24 cellular contexts compared by ENCODE assay signal in the genomic region with DNA sequence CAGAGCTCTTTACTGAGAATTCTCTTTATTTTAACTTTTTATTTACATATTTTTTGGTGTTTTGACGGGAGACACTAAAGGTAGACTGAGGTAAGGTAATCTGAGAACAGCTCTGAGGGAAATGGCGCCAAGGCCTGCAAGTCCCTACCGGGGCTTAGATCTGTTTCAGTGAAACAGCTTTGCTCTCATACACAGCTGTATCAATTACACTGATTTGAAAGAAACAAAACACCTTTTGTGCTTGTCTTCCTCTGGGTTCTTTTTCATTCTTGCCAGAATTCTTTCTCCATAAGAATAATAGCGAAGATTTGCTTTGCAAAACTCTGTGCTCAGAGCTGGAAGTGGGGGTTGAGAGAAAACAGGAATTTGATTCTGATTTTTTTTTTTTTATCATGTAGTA.
DNase-seq lines count a peak whose midpoint lies in the region; ATAC-seq and TF ChIP-seq lines count a peak whose summit lies in the region.
"Had no signal": no experiment of that assay in that cellular context is flagged by ENCODE, and none has a peak within 500 bp of the region (broad histone marks: within the 10 kb centered on the region; RNA-seq: fewer than 3 reads in every experiment).

No MANE protein-coding gene starts in this region.

- H3K27ac Mint-ChIP-seq in GM23338 (peak overlapping the region; percentile 89), WTC11 (peak overlapping the region; percentile 99)
- no peak overlapping the region for H3K27ac Mint-ChIP-seq in activated T-helper 17 cell treated with anti-CD3 and anti-CD28 coated beads, Interleukin-2, amount 50 U/mL, for 72 hours
- H3K27ac Mint-ChIP-seq in activated naive CD4-positive, alpha-beta T cell treated with anti-CD3 and anti-CD28 coated beads for 36 hours = no peak overlapping the region
- H3K27ac Mint-ChIP-seq: CD4-positive, alpha-beta T cell had no signal

- peak; percentile 80 for ATAC-seq in GM23338
- ATAC-seq in WTC11 = peak; percentile 69
- no peak for ATAC-seq in activated T-helper 17 cell treated with anti-CD3 and anti-CD28 coated beads, Interleukin-2, amount 50 U/mL, for 72 hours (replicated peaks)
- ATAC-seq: GM12878 had no signal

- H3K4me3 ChIP-seq in GM23338 (0 out of 2 replicates have a peak overlapping the region, but pooled peaks have one; percentile 3), HUES48 (ENCODE audit: low read depth, low read length) (0 out of 2 replicates have a peak overlapping the region, but pooled peaks have one; percentile 4), iPS-20b (ENCODE audit: low read length) (peak overlapping the region; percentile 32; the same call in 1 of the 2 replicates)
- H3K4me3 ChIP-seq: BLaER1 treated with 17β-estradiol and CSF1 and Interleukin-3, amounts not matched to agents 10 nM and 100 nM; GM12878; MG63; SJSA1 had no signal

- 0 out of 2 replicates have a peak, but pooled peaks cover 9% of the 10 kb centered on the region for H3F3A ChIP-seq in GM23338 (replicated peaks; ENCODE audit: low read depth)

- no peak for TF ChIP-seq CTCF in GM23338 (conservative IDR thresholded peaks at IDR 0.05; ENCODE audit: low read depth in 2 of 2)
- TF ChIP-seq CTCF in WTC11 (IDR thresholded peaks at IDR 0.05) = no peak

- H4K20me1 ChIP-seq in GM23338 (replicated peaks; ENCODE audit: insufficient read depth) = no peaks in the 10 kb centered on the region
- H4K20me1 ChIP-seq: BLaER1 treated with 17β-estradiol and CSF1 and Interleukin-3, amounts not matched to agents 10 nM and 100 nM had no signal

- H3K27ac ChIP-seq in GM23338 (ENCODE audit: low read depth) (peak overlapping the region; percentile 87), HUES48 (ENCODE audit: low read depth, low read length) (peak overlapping the region; percentile 67), iPS-20b (ENCODE audit: low read length) (peak overlapping the region; percentile 79)
- H3K27ac ChIP-seq: BLaER1 treated with 17β-estradiol and CSF1 and Interleukin-3, amounts not matched to agents 10 nM and 100 nM; SJSA1 had no signal

- no peaks in the 10 kb centered on the region for H3K9me3 ChIP-seq in HUES48 (ENCODE audit: control insufficient read depth, insufficient read depth, low read length)
- no peaks in the 10 kb centered on the region for H3K9me3 ChIP-seq in iPS-20b (ENCODE audit: insufficient read depth, low read depth, low read length)
- H3K9me3 ChIP-seq: MG63, SJSA1 had no signal

- intact Hi-C loops in activated naive CD4-positive, alpha-beta T cell treated with anti-CD3 and anti-CD28 coated beads for 36 hours (cut with micrococcal nuclease) = no loop called here

- no peaks in the 10 kb centered on the region; the same call in 2 of the 3 replicates for H3K36me3 Mint-ChIP-seq in GM23338 (ENCODE audit: low read depth)
- 0 out of 2 replicates have a peak, but pooled peaks cover 4% of the 10 kb centered on the region for H3K36me3 Mint-ChIP-seq in WTC11
- no peaks in the 10 kb centered on the region for H3K36me3 Mint-ChIP-seq in activated T-helper 17 cell treated with anti-CD3 and anti-CD28 coated beads, Interleukin-2, amount 50 U/mL, for 72 hours (ENCODE audit: low read depth)
- H3K36me3 Mint-ChIP-seq in activated naive CD4-positive, alpha-beta T cell treated with anti-CD3 and anti-CD28 coated beads for 36 hours (ENCODE audit: low read depth) = no peaks in the 10 kb centered on the region

- POLR2A ChIA-PET in WTC11 (lab: Charles Lee) = no interaction called here

- peaks cover 51% of the 10 kb centered on the region for H3K4me1 Mint-ChIP-seq in GM23338
- peaks cover 61% of the 10 kb centered on the region for H3K4me1 Mint-ChIP-seq in WTC11
- H3K4me1 Mint-ChIP-seq in activated T-helper 17 cell treated with anti-CD3 and anti-CD28 coated beads, Interleukin-2, amount 50 U/mL, for 72 hours = no peaks in the 10 kb centered on the region
- H3K4me1 Mint-ChIP-seq in activated naive CD4-positive, alpha-beta T cell treated with anti-CD3 and anti-CD28 coated beads for 36 hours (ENCODE audit: low read depth) = no peaks in the 10 kb centered on the region

- H3K36me3 ChIP-seq in GM23338 (ENCODE audit: insufficient read depth) (no peaks in the 10 kb centered on the region), HUES48 (ENCODE audit: control insufficient read depth, insufficient read depth, low read length) (no peaks in the 10 kb centered on the region), iPS-20b (ENCODE audit: insufficient read depth, low read depth, low read length) (no peaks in the 10 kb centered on the region)
- H3K36me3 ChIP-seq: BLaER1 treated with 17β-estradiol and CSF1 and Interleukin-3, amounts not matched to agents 10 nM and 100 nM; MG63; SJSA1 had no signal

- DNase-seq in GM23338 (ENCODE audit: low spot score) = peak; percentile 54
- no peak for DNase-seq in WTC11 (ENCODE audit: low spot score)
- DNase-seq in amniotic stem cell (lab: John Stamatoyannopoulos, UW) = no peak
- no peak for DNase-seq in NCI-H446 treated with DMSO at 0.1 percent for 48 hours (lab: John Stamatoyannopoulos, UW)
- no peak for DNase-seq in activated naive CD4-positive, alpha-beta T cell treated with anti-CD3 and anti-CD28 coated beads for 36 hours
- DNase-seq: CD4-positive, alpha-beta T cell; DMS79; EL; GDM1; IMR-90; KG1; MG63; NCI-H1694; NCI-H2029 treated with DMSO at 0.1 percent for 48 hours; NCI-H526 treated with DMSO at 0.1 percent for 48 hours; Right ventricle myocardium superior; RPMI8226; T-helper 1 cell had no signal

- H3K9me3 Mint-ChIP-seq in GM23338 (no peaks in the 10 kb centered on the region; the same call in 2 of the 3 replicates), WTC11 (peaks cover 8% of the 10 kb centered on the region)
- no peaks in the 10 kb centered on the region for H3K9me3 Mint-ChIP-seq in activated T-helper 17 cell treated with anti-CD3 and anti-CD28 coated beads, Interleukin-2, amount 50 U/mL, for 72 hours
- H3K9me3 Mint-ChIP-seq in activated naive CD4-positive, alpha-beta T cell treated with anti-CD3 and anti-CD28 coated beads for 36 hours = peaks cover 2% of the 10 kb centered on the region

- CTCF ChIA-PET in WTC11 (lab: Charles Lee) = interaction anchor here (1.2 kb wide), 1 partner anchor 466 kb away, joined by 3 read pairs; no protein-coding TSS in a partner anchor
- CTCF ChIA-PET in activated naive CD4-positive, alpha-beta T cell treated with anti-CD3 and anti-CD28 coated beads for 36 hours (lab: Charles Lee) = no interaction called here

- H3K4me3 Mint-ChIP-seq in GM23338 = peak overlapping the region; percentile 52
- peak overlapping the region; percentile 51 for H3K4me3 Mint-ChIP-seq in WTC11
- H3K4me3 Mint-ChIP-seq in activated T-helper 17 cell treated with anti-CD3 and anti-CD28 coated beads, Interleukin-2, amount 50 U/mL, for 72 hours = no peak overlapping the region
- no peak overlapping the region for H3K4me3 Mint-ChIP-seq in activated naive CD4-positive, alpha-beta T cell treated with anti-CD3 and anti-CD28 coated beads for 36 hours
- H3K4me3 Mint-ChIP-seq: CD4-positive, alpha-beta T cell had no signal

- no peak overlapping the region for H2AFZ ChIP-seq in GM23338

- H3K4me2 ChIP-seq in GM23338 = peak overlapping the region; percentile 45

- no peaks in the 10 kb centered on the region for H3K79me2 ChIP-seq in GM23338 (replicated peaks; ENCODE audit: insufficient read depth)

- H3K9me2 ChIP-seq in GM23338 (ENCODE audit: insufficient read depth) = no peaks in the 10 kb centered on the region

- H3K9ac ChIP-seq in HUES48 (ENCODE audit: low read depth, low read length) (no peak overlapping the region), iPS-20b (ENCODE audit: low read depth, low read length) (peak overlapping the region; percentile 67)
- H3K9ac ChIP-seq: BLaER1 treated with 17β-estradiol and CSF1 and Interleukin-3, amounts not matched to agents 10 nM and 100 nM had no signal

- peaks cover 4% of the 10 kb centered on the region for H3K27me3 Mint-ChIP-seq in GM23338 (ENCODE audit: insufficient read depth, low read depth, poor library complexity)
- H3K27me3 Mint-ChIP-seq in WTC11 (ENCODE audit: low read depth) = no peaks in the 10 kb centered on the region
- H3K27me3 Mint-ChIP-seq in activated T-helper 17 cell treated with anti-CD3 and anti-CD28 coated beads, Interleukin-2, amount 50 U/mL, for 72 hours = no peaks in the 10 kb centered on the region
- H3K27me3 Mint-ChIP-seq in activated naive CD4-positive, alpha-beta T cell treated with anti-CD3 and anti-CD28 coated beads for 36 hours (ENCODE audit: low read depth) = peaks cover 1% of the 10 kb centered on the region
- H3K27me3 Mint-ChIP-seq: CD4-positive, alpha-beta T cell had no signal

- H3K27me3 ChIP-seq in GM23338 (ENCODE audit: insufficient read depth) (no peaks in the 10 kb centered on the region), HUES48 (ENCODE audit: control insufficient read depth, insufficient read depth, low read length) (no peaks in the 10 kb centered on the region), iPS-20b (ENCODE audit: insufficient read depth, low read length) (no peaks in the 10 kb centered on the region)
- H3K27me3 ChIP-seq: BLaER1 treated with 17β-estradiol and CSF1 and Interleukin-3, amounts not matched to agents 10 nM and 100 nM; MG63; SJSA1 had no signal

- H3K4me1 ChIP-seq in GM23338 (ENCODE audit: insufficient read depth) (peaks cover 45% of the 10 kb centered on the region), HUES48 (ENCODE audit: control insufficient read depth, insufficient read depth, low read length) (peaks cover 38% of the 10 kb centered on the region), iPS-20b (ENCODE audit: insufficient read depth, low read length) (peaks cover 38% of the 10 kb centered on the region)
- H3K4me1 ChIP-seq: SJSA1 had no signal

TF ChIP-seq in GM23338, 12 proteins besides CTCF, POLR2A, EP300 and RAD21:
- TF ChIP-seq POLR2AphosphoS5 (IDR thresholded peaks at IDR 0.05; ENCODE audit: low read depth) (no peak), NANOG (IDR thresholded peaks at IDR 0.05; ENCODE audit: borderline replicate concordance) (peak; percentile 68; the same call in 1 of the 2 replicates)

TF ChIP-seq in WTC11, 78 proteins besides CTCF, POLR2A, EP300 and RAD21 (continues in another document):
- TF ChIP-seq ATF2 (CRISPR knock-in tag; IDR thresholded peaks at IDR 0.05; ENCODE audit: borderline replicate concordance, low read depth) = no peak

Comparison
In these comparisons a context has a peak if more than half of its experiments do, and no peak if none do; other contexts are left out.
1. H3K27ac Mint-ChIP-seq: peak in GM23338 (single experiment) and WTC11 (single experiment); none in activated T-helper 17 cell treated with anti-CD3 and anti-CD28 coated beads, Interleukin-2, amount 50 U/mL, for 72 hours (single experiment) and activated naive CD4-positive, alpha-beta T cell treated with anti-CD3 and anti-CD28 coated beads for 36 hours (single experiment).
2. H3K4me3 Mint-ChIP-seq: peak in GM23338 (single experiment) and WTC11 (single experiment); none in activated T-helper 17 cell treated with anti-CD3 and anti-CD28 coated beads, Interleukin-2, amount 50 U/mL, for 72 hours (single experiment) and activated naive CD4-positive, alpha-beta T cell treated with anti-CD3 and anti-CD28 coated beads for 36 hours (single experiment).
3. Peak in every context shown above with its lines, with median percentiles within 50 percentile points of each other: H3K27ac ChIP-seq and H3K4me3 ChIP-seq.